ENCODE assay signal across 1 cellular context in genomic region chr12:8033153-8034044, GRCh38.
TF ChIP-seq lines count a peak whose summit lies in the region.

No MANE protein-coding gene starts in this region.

TF ChIP-seq in K562, 482 proteins besides CTCF, POLR2A, EP300 and RAD21 (continued from another document and continues in another):
- TF ChIP-seq ZNF133 (CRISPR knock-in tag; IDR thresholded peaks at IDR 0.05) = no peak
- peak; percentile 43; the same call in 1 of the 2 replicates for TF ChIP-seq FOSL1 (tag; conservative IDR thresholded peaks at IDR 0.05)
- TF ChIP-seq ZNF699 (CRISPR knock-in tag; IDR thresholded peaks at IDR 0.05; ENCODE audit: insufficient replicate concordance) = no peak
- TF ChIP-seq NR2C2 (CRISPR knock-in tag; IDR thresholded peaks at IDR 0.05) = no peak
- TF ChIP-seq NR2C2 (tag; IDR thresholded peaks at IDR 0.05) = no peak
- no peak for TF ChIP-seq CREM (IDR thresholded peaks at IDR 0.05; ENCODE audit: low read depth)
- no peak for TF ChIP-seq HNRNPK (IDR thresholded peaks at IDR 0.05; ENCODE audit: low read depth, low read length, poor library complexity, severe bottlenecking)
- TF ChIP-seq, protein P1, sequence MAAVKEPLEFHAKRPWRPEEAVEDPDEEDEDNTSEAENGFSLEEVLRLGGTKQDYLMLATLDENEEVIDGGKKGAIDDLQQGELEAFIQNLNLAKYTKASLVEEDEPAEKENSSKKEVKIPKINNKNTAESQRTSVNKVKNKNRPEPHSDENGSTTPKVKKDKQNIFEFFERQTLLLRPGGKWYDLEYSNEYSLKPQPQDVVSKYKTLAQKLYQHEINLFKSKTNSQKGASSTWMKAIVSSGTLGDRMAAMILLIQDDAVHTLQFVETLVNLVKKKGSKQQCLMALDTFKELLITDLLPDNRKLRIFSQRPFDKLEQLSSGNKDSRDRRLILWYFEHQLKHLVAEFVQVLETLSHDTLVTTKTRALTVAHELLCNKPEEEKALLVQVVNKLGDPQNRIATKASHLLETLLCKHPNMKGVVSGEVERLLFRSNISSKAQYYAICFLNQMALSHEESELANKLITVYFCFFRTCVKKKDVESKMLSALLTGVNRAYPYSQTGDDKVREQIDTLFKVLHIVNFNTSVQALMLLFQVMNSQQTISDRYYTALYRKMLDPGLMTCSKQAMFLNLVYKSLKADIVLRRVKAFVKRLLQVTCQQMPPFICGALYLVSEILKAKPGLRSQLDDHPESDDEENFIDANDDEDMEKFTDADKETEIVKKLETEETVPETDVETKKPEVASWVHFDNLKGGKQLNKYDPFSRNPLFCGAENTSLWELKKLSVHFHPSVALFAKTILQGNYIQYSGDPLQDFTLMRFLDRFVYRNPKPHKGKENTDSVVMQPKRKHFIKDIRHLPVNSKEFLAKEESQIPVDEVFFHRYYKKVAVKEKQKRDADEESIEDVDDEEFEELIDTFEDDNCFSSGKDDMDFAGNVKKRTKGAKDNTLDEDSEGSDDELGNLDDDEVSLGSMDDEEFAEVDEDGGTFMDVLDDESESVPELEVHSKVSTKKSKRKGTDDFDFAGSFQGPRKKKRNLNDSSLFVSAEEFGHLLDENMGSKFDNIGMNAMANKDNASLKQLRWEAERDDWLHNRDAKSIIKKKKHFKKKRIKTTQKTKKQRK (IDR thresholded peaks at IDR 0.05; ENCODE audit: borderline replicate concordance, low read depth, low read length) = no peak
- TF ChIP-seq SAP30 (IDR thresholded peaks at IDR 0.05; ENCODE audit: borderline replicate concordance, insufficient read depth, low read depth, low read length, poor library complexity, severe bottlenecking) = peak; percentile 26
- TF ChIP-seq ZNF764 (CRISPR knock-in tag; IDR thresholded peaks at IDR 0.05; ENCODE audit: low read depth) = no peak
- TF ChIP-seq CBX8 (IDR thresholded peaks at IDR 0.05; ENCODE audit: borderline replicate concordance, extremely low read depth, low read depth, low read length, poor library complexity, severe bottlenecking) = no peak
- no peak for TF ChIP-seq WHSC1 (IDR thresholded peaks at IDR 0.05; ENCODE audit: low read length)
- TF ChIP-seq E2F6 (IDR thresholded peaks at IDR 0.05; ENCODE audit: borderline replicate concordance in 1 of 2, extremely low read depth in 1 of 2, insufficient read depth in 1 of 2, insufficient read length in 1 of 2, low read depth in 1 of 2, low read length in 1 of 2, poor library complexity in 1 of 2, severe bottlenecking in 1 of 2) = peak in 1 of 2 experiments; percentile 31
- TF ChIP-seq TSC22D4 (tag; IDR thresholded peaks at IDR 0.05) = no peak
- no peak for TF ChIP-seq ZNF551 (CRISPR knock-in tag; IDR thresholded peaks at IDR 0.05)
- no peak for TF ChIP-seq HNRNPUL1 (IDR thresholded peaks at IDR 0.05; ENCODE audit: low read length)
- no peak for TF ChIP-seq FOXA1 (IDR thresholded peaks at IDR 0.05; ENCODE audit: borderline replicate concordance)
- TF ChIP-seq ZNF668 (CRISPR knock-in tag; IDR thresholded peaks at IDR 0.05) = no peak
- TF ChIP-seq, protein P2, sequence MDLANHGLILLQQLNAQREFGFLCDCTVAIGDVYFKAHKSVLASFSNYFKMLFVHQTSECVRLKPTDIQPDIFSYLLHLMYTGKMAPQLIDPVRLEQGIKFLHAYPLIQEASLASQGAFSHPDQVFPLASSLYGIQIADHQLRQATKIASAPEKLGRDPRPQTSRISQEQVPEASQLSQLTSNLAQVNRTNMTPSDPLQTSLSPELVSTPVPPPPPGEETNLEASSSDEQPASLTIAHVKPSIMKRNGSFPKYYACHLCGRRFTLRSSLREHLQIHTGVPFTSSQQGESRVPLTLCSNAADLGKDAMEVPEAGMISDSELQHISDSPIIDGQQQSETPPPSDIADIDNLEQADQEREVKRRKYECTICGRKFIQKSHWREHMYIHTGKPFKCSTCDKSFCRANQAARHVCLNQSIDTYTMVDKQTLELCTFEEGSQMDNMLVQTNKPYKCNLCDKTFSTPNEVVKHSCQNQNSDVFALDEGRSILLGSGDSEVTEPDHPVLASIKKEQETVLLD (IDR thresholded peaks at IDR 0.05) = no peak
- no peak for TF ChIP-seq KHSRP (IDR thresholded peaks at IDR 0.05)
- no peak for TF ChIP-seq ZNF717 (CRISPR knock-in tag; IDR thresholded peaks at IDR 0.05)
- no peak for TF ChIP-seq DMBX1 (CRISPR knock-in tag; IDR thresholded peaks at IDR 0.05; ENCODE audit: borderline replicate concordance)
- no peak for TF ChIP-seq TAF1 (IDR thresholded peaks at IDR 0.05; ENCODE audit: control insufficient read depth, extremely low read depth, insufficient read depth, low read length, severe bottlenecking)
- no peak for TF ChIP-seq EZH2 (IDR thresholded peaks at IDR 0.05; ENCODE audit: borderline replicate concordance, low read depth, low read length)
- no peak for TF ChIP-seq HMG20B (CRISPR knock-in tag; IDR thresholded peaks at IDR 0.05)
- TF ChIP-seq SP1 (CRISPR knock-in tag; IDR thresholded peaks at IDR 0.05) = peak; percentile 56; the same call in 1 of the 2 replicates
- TF ChIP-seq ZBTB17 (CRISPR knock-in tag; IDR thresholded peaks at IDR 0.05) = 0 out of 2 replicates have a peak, but pooled peaks have one; percentile 7
- TF ChIP-seq, protein P3, sequence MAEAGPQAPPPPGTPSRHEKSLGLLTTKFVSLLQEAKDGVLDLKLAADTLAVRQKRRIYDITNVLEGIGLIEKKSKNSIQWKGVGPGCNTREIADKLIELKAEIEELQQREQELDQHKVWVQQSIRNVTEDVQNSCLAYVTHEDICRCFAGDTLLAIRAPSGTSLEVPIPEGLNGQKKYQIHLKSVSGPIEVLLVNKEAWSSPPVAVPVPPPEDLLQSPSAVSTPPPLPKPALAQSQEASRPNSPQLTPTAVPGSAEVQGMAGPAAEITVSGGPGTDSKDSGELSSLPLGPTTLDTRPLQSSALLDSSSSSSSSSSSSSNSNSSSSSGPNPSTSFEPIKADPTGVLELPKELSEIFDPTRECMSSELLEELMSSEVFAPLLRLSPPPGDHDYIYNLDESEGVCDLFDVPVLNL (CRISPR knock-in tag; IDR thresholded peaks at IDR 0.05; ENCODE audit: low read depth) = no peak
- TF ChIP-seq, protein P4, sequence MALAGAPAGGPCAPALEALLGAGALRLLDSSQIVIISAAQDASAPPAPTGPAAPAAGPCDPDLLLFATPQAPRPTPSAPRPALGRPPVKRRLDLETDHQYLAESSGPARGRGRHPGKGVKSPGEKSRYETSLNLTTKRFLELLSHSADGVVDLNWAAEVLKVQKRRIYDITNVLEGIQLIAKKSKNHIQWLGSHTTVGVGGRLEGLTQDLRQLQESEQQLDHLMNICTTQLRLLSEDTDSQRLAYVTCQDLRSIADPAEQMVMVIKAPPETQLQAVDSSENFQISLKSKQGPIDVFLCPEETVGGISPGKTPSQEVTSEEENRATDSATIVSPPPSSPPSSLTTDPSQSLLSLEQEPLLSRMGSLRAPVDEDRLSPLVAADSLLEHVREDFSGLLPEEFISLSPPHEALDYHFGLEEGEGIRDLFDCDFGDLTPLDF (CRISPR knock-in tag; IDR thresholded peaks at IDR 0.05) = no peak
- no peak for TF ChIP-seq MEF2A (IDR thresholded peaks at IDR 0.05; ENCODE audit: control insufficient read depth, low read depth, low read length)
- TF ChIP-seq, protein P5, sequence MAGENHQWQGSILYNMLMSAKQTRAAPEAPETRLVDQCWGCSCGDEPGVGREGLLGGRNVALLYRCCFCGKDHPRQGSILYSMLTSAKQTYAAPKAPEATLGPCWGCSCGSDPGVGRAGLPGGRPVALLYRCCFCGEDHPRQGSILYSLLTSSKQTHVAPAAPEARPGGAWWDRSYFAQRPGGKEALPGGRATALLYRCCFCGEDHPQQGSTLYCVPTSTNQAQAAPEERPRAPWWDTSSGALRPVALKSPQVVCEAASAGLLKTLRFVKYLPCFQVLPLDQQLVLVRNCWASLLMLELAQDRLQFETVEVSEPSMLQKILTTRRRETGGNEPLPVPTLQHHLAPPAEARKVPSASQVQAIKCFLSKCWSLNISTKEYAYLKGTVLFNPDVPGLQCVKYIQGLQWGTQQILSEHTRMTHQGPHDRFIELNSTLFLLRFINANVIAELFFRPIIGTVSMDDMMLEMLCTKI (IDR thresholded peaks at IDR 0.05; ENCODE audit: partially characterized antibody) = no peak
- TF ChIP-seq PHB2 (IDR thresholded peaks at IDR 0.05; ENCODE audit: low read depth) = no peak
- no peak for TF ChIP-seq NFXL1 (CRISPR knock-in tag; IDR thresholded peaks at IDR 0.05)
- no peak for TF ChIP-seq ASH1L (IDR thresholded peaks at IDR 0.05; ENCODE audit: borderline replicate concordance, low read depth, partially characterized antibody)
- TF ChIP-seq MCM3 (IDR thresholded peaks at IDR 0.05) = no peak
- TF ChIP-seq, protein P6, sequence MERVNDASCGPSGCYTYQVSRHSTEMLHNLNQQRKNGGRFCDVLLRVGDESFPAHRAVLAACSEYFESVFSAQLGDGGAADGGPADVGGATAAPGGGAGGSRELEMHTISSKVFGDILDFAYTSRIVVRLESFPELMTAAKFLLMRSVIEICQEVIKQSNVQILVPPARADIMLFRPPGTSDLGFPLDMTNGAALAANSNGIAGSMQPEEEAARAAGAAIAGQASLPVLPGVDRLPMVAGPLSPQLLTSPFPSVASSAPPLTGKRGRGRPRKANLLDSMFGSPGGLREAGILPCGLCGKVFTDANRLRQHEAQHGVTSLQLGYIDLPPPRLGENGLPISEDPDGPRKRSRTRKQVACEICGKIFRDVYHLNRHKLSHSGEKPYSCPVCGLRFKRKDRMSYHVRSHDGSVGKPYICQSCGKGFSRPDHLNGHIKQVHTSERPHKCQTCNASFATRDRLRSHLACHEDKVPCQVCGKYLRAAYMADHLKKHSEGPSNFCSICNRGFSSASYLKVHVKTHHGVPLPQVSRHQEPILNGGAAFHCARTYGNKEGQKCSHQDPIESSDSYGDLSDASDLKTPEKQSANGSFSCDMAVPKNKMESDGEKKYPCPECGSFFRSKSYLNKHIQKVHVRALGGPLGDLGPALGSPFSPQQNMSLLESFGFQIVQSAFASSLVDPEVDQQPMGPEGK (CRISPR knock-in tag; IDR thresholded peaks at IDR 0.05; ENCODE audit: borderline replicate concordance) = no peak
- no peak for TF ChIP-seq RFX5 (IDR thresholded peaks at IDR 0.05; ENCODE audit: low read depth, low read length)
- no peak for TF ChIP-seq PURB (CRISPR knock-in tag; IDR thresholded peaks at IDR 0.05; ENCODE audit: low read depth)
- TF ChIP-seq KLF10 (CRISPR knock-in tag; IDR thresholded peaks at IDR 0.05) = no peak
- TF ChIP-seq SIN3A (IDR thresholded peaks at IDR 0.05; ENCODE audit: borderline replicate concordance in 2 of 2, control insufficient read depth in 1 of 2, low read depth in 2 of 2, low read length in 2 of 2) = no peak
- no peak for TF ChIP-seq PML (IDR thresholded peaks at IDR 0.05; ENCODE audit: low read length)
- no peak for TF ChIP-seq HNRNPLL (IDR thresholded peaks at IDR 0.05; ENCODE audit: low read depth, low read length, poor library complexity, severe bottlenecking)
- no peak for TF ChIP-seq MAFF (IDR thresholded peaks at IDR 0.05; ENCODE audit: low read length)
- no peak for TF ChIP-seq CHD1 (IDR thresholded peaks at IDR 0.05; ENCODE audit: low read length)
- no peak for TF ChIP-seq NBN (IDR thresholded peaks at IDR 0.05; ENCODE audit: low read depth)
- TF ChIP-seq ZNF174 (CRISPR knock-in tag; IDR thresholded peaks at IDR 0.05) = no peak
- no peak for TF ChIP-seq SAFB (IDR thresholded peaks at IDR 0.05; ENCODE audit: borderline replicate concordance, low read depth, low read length)
- no peak for TF ChIP-seq ZSCAN32 (CRISPR knock-in tag; IDR thresholded peaks at IDR 0.05)
- TF ChIP-seq MNT (conservative IDR thresholded peaks at IDR 0.05) = 0 out of 4 replicates have a peak, but pooled peaks of 1 of the 2 experiments have one; percentile 9
- TF ChIP-seq ZNF785 (CRISPR knock-in tag; IDR thresholded peaks at IDR 0.05) = no peak
- TF ChIP-seq NKRF (IDR thresholded peaks at IDR 0.05; ENCODE audit: borderline replicate concordance) = no peak
- TF ChIP-seq NRF1 (conservative IDR thresholded peaks at IDR 0.05 in 1 of 2, IDR thresholded peaks at IDR 0.05 in 1 of 2) = no peak
- no peak for TF ChIP-seq RUNX1 (IDR thresholded peaks at IDR 0.05; ENCODE audit: low read depth)
- no peak for TF ChIP-seq NR1H2 (CRISPR knock-in tag; IDR thresholded peaks at IDR 0.05)
- TF ChIP-seq MYBL2 (IDR thresholded peaks at IDR 0.05; ENCODE audit: low read depth) = no peak
- TF ChIP-seq MYBL2 (CRISPR knock-in tag; IDR thresholded peaks at IDR 0.05; ENCODE audit: borderline replicate concordance) = no peak
- TF ChIP-seq, protein P7, sequence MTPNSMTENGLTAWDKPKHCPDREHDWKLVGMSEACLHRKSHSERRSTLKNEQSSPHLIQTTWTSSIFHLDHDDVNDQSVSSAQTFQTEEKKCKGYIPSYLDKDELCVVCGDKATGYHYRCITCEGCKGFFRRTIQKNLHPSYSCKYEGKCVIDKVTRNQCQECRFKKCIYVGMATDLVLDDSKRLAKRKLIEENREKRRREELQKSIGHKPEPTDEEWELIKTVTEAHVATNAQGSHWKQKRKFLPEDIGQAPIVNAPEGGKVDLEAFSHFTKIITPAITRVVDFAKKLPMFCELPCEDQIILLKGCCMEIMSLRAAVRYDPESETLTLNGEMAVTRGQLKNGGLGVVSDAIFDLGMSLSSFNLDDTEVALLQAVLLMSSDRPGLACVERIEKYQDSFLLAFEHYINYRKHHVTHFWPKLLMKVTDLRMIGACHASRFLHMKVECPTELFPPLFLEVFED (CRISPR knock-in tag; conservative IDR thresholded peaks at IDR 0.05) = no peak
